8 cellular contexts compared by ENCODE assay signal in genomic region chr7:138001529-138002095, GRCh38. TPM values are rescaled to one million over a fixed set of nuclear protein-coding genes. Genes with fewer than 3 reads are reported as not detected.
DNase-seq lines count a peak whose midpoint lies in the region; ATAC-seq, FAIRE-seq and TF ChIP-seq lines count a peak whose summit lies in the region.

CREB3L2 (minus strand) TSS chr7:138002086; CDS start chr7:138001705, 381 bp downstream.

- peaks cover 8% of the 10 kb centered on the region for H3K36me3 Mint-ChIP-seq in astrocyte (ENCODE audit: low read depth, unreplicated experiment)

- H3K36me3 ChIP-seq in astrocyte (ENCODE audit: insufficient read depth, low read length): peaks cover 6% of the 10 kb centered on the region

- H3K9me3 Mint-ChIP-seq in astrocyte (ENCODE audit: unreplicated experiment): no peaks in the 10 kb centered on the region

- H3K4me1 ChIP-seq in astrocyte (ENCODE audit: insufficient read depth, low read length): peaks cover 29% of the 10 kb centered on the region

- TF ChIP-seq EP300 in Ishikawa (IDR thresholded peaks at IDR 0.05; ENCODE audit: borderline replicate concordance): no peak

- peak within 1 kb of the TSS; percentile 96 for H3K27ac ChIP-seq in astrocyte (ENCODE audit: low read depth, low read length)
- H3K27ac ChIP-seq in skin epidermis: peak within 1 kb of the TSS; percentile 27 to 95 (median 88)

- FAIRE-seq in astrocyte (lab: Jason Lieb, UNC) (no peak), HTR-8/SVneo (lab: Jason Lieb, UNC) (no peak)

- H3K79me2 ChIP-seq in astrocyte (ENCODE audit: insufficient read depth, low read length): peaks cover 53% of the 10 kb centered on the region

- no peaks in the 10 kb centered on the region for H3K27me3 Mint-ChIP-seq in astrocyte (ENCODE audit: low read depth, unreplicated experiment)

- TF ChIP-seq RAD21 in Ishikawa (IDR thresholded peaks at IDR 0.05; ENCODE audit: low read depth): no peak

- peaks cover 30% of the 10 kb centered on the region for H4K20me1 ChIP-seq in astrocyte (ENCODE audit: insufficient read depth, low read length)

- H3K4me3 Mint-ChIP-seq in astrocyte (ENCODE audit: unreplicated experiment): peak within 1 kb of the TSS; percentile 94

- peak; percentile 65 for DNase-seq in COR-L47 (lab: John Stamatoyannopoulos, UW)
- peak; percentile 59 for DNase-seq in astrocyte (ENCODE audit: low read depth)
- no peak for DNase-seq in HTR-8/SVneo (ENCODE audit: insufficient read length, low spot score)

- H3K9me3 ChIP-seq in astrocyte (ENCODE audit: insufficient read depth, low read depth, low read length): no peaks in the 10 kb centered on the region

- peak within 1 kb of the TSS; percentile 25 for H2AFZ ChIP-seq in astrocyte (ENCODE audit: low read depth, low read length)

- peaks cover 18% of the 10 kb centered on the region for H3K4me1 Mint-ChIP-seq in astrocyte (ENCODE audit: low read depth, unreplicated experiment)

- no peak for TF ChIP-seq CTCF in astrocyte (IDR thresholded peaks at IDR 0.05; ENCODE audit: insufficient read depth, low read depth, low read length)

- peak; percentile 27 for ATAC-seq in GM21390 (IDR thresholded peaks at IDR 0.05; ENCODE audit: unreplicated experiment)

- peak within 1 kb of the TSS; percentile 97 for H3K9ac ChIP-seq in astrocyte (ENCODE audit: low read length)

- H3K27ac Mint-ChIP-seq in astrocyte (ENCODE audit: unreplicated experiment): peak within 1 kb of the TSS; percentile 92

- no peaks in the 10 kb centered on the region for H3K27me3 ChIP-seq in astrocyte (ENCODE audit: insufficient read depth, low read length)

- intact Hi-C loops in T-helper 2 cell treated with Interferon-gamma antibody and Interleukin-4, amounts not matched to agents 100 ng/mL and 5 ng/mL, for 36 hours (cut with micrococcal nuclease): loop anchor here (1.0 to 5.0 kb wide), 5 partner anchors 66 to 1339 kb away; partner anchors contain the start of gene FMC1

- H3K4me2 ChIP-seq in astrocyte (ENCODE audit: low read length): peak within 1 kb of the TSS; percentile 93

- H3K4me3 ChIP-seq in astrocyte (ENCODE audit: insufficient read depth, low read depth, low read length) (peak within 1 kb of the TSS; percentile 83), iPS-11a (ENCODE audit: low read depth, low read length) (peak within 1 kb of the TSS; percentile 96), skin epidermis (peak within 1 kb of the TSS; percentile 62 to 97 (median 83))

TF ChIP-seq in Ishikawa, 13 proteins besides CTCF, POLR2A, EP300 and RAD21:
- TF ChIP-seq CREB1 (IDR thresholded peaks at IDR 0.05; ENCODE audit: low read depth): no peak
- TF ChIP-seq TAF1 (IDR thresholded peaks at IDR 0.05; ENCODE audit: low read depth): peak; percentile 51
- TF ChIP-seq TEAD4 (IDR thresholded peaks at IDR 0.05): no peak
- no peak; the same call in 1 of the 2 replicates for TF ChIP-seq TCF12 (IDR thresholded peaks at IDR 0.05; ENCODE audit: low read depth)
- TF ChIP-seq ZBTB7A (IDR thresholded peaks at IDR 0.05; ENCODE audit: low read depth): no peak; the same call in 1 of the 2 replicates
- no peak for TF ChIP-seq FOXM1 (IDR thresholded peaks at IDR 0.05; ENCODE audit: borderline replicate concordance, low read depth)
- TF ChIP-seq NFIC (IDR thresholded peaks at IDR 0.05): peak; percentile 46; the same call in 1 of the 2 replicates
- no peak for TF ChIP-seq CEBPB (IDR thresholded peaks at IDR 0.05)
- peak; percentile 70 for TF ChIP-seq YY1 (IDR thresholded peaks at IDR 0.05; ENCODE audit: low read depth)
- TF ChIP-seq REST (IDR thresholded peaks at IDR 0.05; ENCODE audit: low read depth): no peak
- TF ChIP-seq USF1 (IDR thresholded peaks at IDR 0.05): no peak
- peak; percentile 79 for TF ChIP-seq MAX (IDR thresholded peaks at IDR 0.05)
- TF ChIP-seq EGR1 (IDR thresholded peaks at IDR 0.05): no peak

RNA-seq across cellular contexts. Expression of gene CREB3L2, which starts in this region (rescaled TPM):
- total RNA-seq in T-helper 2 cell treated with Interferon-gamma antibody and Interleukin-4, amounts not matched to agents 100 ng/mL and 5 ng/mL, for 36 hours: 47.0 and 47.7 TPM in 2 replicates
- 116 and 128 TPM in 2 replicates for total RNA-seq in astrocyte
